In the genomic region with DNA sequence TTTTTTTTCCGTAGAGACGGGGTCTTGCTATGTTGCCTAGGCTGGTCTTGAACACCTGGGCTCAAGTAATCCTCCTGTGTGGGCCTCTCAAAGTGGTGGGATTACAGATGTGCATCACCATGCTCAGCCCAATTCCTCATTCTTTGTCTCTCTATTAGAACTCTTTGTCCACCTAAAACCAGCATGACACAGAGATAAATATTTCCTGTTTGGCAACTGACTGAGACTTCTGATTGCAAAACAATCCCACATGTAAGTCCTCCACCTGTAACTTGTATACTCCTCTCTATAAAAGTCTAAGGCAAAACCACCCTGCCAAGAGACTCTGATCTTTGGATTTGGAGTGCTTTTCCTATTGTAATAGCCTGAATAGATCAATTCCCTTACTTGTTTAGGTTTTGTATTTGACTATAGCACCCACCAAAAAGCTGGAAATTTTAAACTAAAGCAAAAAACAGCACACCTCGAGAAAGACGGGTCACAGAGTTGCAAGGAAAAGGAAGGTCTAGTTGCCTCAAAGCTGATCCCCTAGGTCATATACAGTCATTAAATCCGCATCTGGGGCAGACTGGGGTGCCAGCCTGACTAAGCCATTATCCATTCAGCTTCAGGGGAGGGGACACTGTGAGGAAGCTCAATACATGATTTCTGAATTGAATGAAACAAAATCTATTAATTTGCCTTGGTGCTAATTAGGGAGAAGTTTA, we compare ENCODE assay signal across 12 cellular contexts. TPM values are rescaled to one million over a fixed set of nuclear protein-coding genes. Genes with fewer than 3 reads are reported as not detected.
DNase-seq lines count a peak whose midpoint lies in the region; ATAC-seq and TF ChIP-seq lines count a peak whose summit lies in the region.
"Had no signal": no experiment of that assay in that cellular context is flagged by ENCODE, and none has a peak within 500 bp of the region (broad histone marks: within the 10 kb centered on the region; RNA-seq: fewer than 3 reads in every experiment).

No MANE protein-coding gene starts in this region.

- 71 to 72% methylated on average over 5 of the region's 5 CpGs for WGBS in tibial nerve, 2 donors

- H3K4me3 ChIP-seq in choroid plexus epithelial cell (ENCODE audit: low read depth, low read length), result no peak overlapping the region
- peak overlapping the region; percentile 52 to 53 for H3K4me3 ChIP-seq in neutrophil (ENCODE audit: low read depth in 1 of 2, low read length in 1 of 2)
- no peak overlapping the region for H3K4me3 ChIP-seq in tibial nerve
- H3K4me3 ChIP-seq in Karpas-422 (ENCODE audit: low read length), result no peak overlapping the region

- peak overlapping the region; percentile 89 for H3K27ac ChIP-seq in neutrophil
- no peak overlapping the region for H3K27ac ChIP-seq in tibial nerve
- no peak overlapping the region for H3K27ac ChIP-seq in Karpas-422 (ENCODE audit: low read length)

- DNase-seq in ELR (ENCODE audit: low read depth), result peak; percentile 70
- DNase-seq in NCI-H2029 (lab: John Stamatoyannopoulos, UW), result peak; percentile 19
- peak; percentile 90 for DNase-seq in choroid plexus epithelial cell (ENCODE audit: low read depth)
- no peak for DNase-seq in tibial nerve (ENCODE audit: low spot score in 2 of 2)
- no peak for DNase-seq in Karpas-422
- DNase-seq: activated CD4-positive, alpha-beta T cell treated with anti-CD3 and anti-CD28 coated beads, Interleukin-2, amount 50 U/mL, for 1 hour; DND-41; KG1; midbrain had no signal

- H3K27me3 ChIP-seq in neutrophil (no peaks in the 10 kb centered on the region), tibial nerve (no peaks in the 10 kb centered on the region), Karpas-422 (ENCODE audit: low read length) (no peaks in the 10 kb centered on the region)

- H3K9ac ChIP-seq in Karpas-422 (ENCODE audit: low read length), result no peak overlapping the region

- TF ChIP-seq POLR2A in tibial nerve (IDR thresholded peaks at IDR 0.05), result no peak

- H3K36me3 ChIP-seq in neutrophil (no peaks in the 10 kb centered on the region), tibial nerve (peaks cover 0 to 15% (median 0%) of the 10 kb centered on the region in 3 donors), Karpas-422 (ENCODE audit: insufficient read depth, low read length) (peaks cover 5% of the 10 kb centered on the region; the same call in 1 of the 2 replicates)

- H2AFZ ChIP-seq in Karpas-422 (ENCODE audit: low read length), result no peak overlapping the region

- no peak overlapping the region for H3K4me2 ChIP-seq in Karpas-422 (ENCODE audit: low read depth, low read length, poor library complexity, severe bottlenecking)

- no peaks in the 10 kb centered on the region for H3K79me2 ChIP-seq in Karpas-422 (ENCODE audit: low read length)

- ATAC-seq in GM19463 (IDR thresholded peaks at IDR 0.05; ENCODE audit: unreplicated experiment) (no peak), HG03521 (IDR thresholded peaks at IDR 0.05; ENCODE audit: unreplicated experiment) (no peak)

- no peak for TF ChIP-seq EP300 in tibial nerve (IDR thresholded peaks at IDR 0.05)

- TF ChIP-seq CTCF in choroid plexus epithelial cell (conservative IDR thresholded peaks at IDR 0.05; ENCODE audit: low read depth, low read length) (no peak), neutrophil (IDR thresholded peaks at IDR 0.05) (no peak), tibial nerve (IDR thresholded peaks at IDR 0.05) (no peak)

- peaks cover 60 to 61% of the 10 kb centered on the region in 2 experiments for H3K4me1 ChIP-seq in neutrophil (ENCODE audit: control insufficient read depth in 1 of 2, insufficient read depth in 1 of 2, low read depth in 1 of 2, low read length in 1 of 2)
- peaks cover 0 to 7% (median 0%) of the 10 kb centered on the region in 4 donors for H3K4me1 ChIP-seq in tibial nerve
- H3K4me1 ChIP-seq in Karpas-422 (ENCODE audit: low read length), result no peaks in the 10 kb centered on the region

- no peaks in the 10 kb centered on the region for H3K9me2 ChIP-seq in Karpas-422 (replicated peaks; ENCODE audit: insufficient read depth, low read length)

- no peaks in the 10 kb centered on the region for H3K9me3 ChIP-seq in neutrophil
- no peaks in the 10 kb centered on the region for H3K9me3 ChIP-seq in tibial nerve
- no peaks in the 10 kb centered on the region for H3K9me3 ChIP-seq in Karpas-422 (ENCODE audit: low read length)

- no peaks in the 10 kb centered on the region for H4K20me1 ChIP-seq in Karpas-422 (ENCODE audit: insufficient read depth, low read depth, low read length)

RNA-seq across cellular contexts. Expression of a gene that starts 13.5 kb away (rescaled TPM):
- total RNA-seq in tibial nerve, result 10 to 100 TPM in 1 of 4 donors, 1 to 10 TPM in 3; 7.5 to 11.1 (median 9.9) TPM
- 6.5 and 7.6 TPM in 2 replicates for total RNA-seq in Karpas-422 (2014; rRNA removed; shearing (Covaris generic); ENCODE audit: low replicate concordance)

RNA-seq across cellular contexts. Expression of a gene that starts 45.3 kb away (rescaled TPM):
- total RNA-seq in tibial nerve, result 100 to 1,000 TPM; 282 to 404 (median 349) TPM
- 513 and 558 TPM in 2 replicates for total RNA-seq in Karpas-422 (2014; rRNA removed; shearing (Covaris generic); ENCODE audit: low replicate concordance)

RNA-seq across cellular contexts. Expression of a gene that starts 45.9 kb away (rescaled TPM):
- total RNA-seq in tibial nerve, result 1 to 10 TPM; 1.8 to 5.2 (median 2.6) TPM
- 5.3 and 14.9 TPM in 2 replicates for total RNA-seq in Karpas-422 (2014; rRNA removed; shearing (Covaris generic); ENCODE audit: low replicate concordance)

Comparison
In these comparisons a context has a peak if more than half of its experiments do, and no peak if none do; other contexts are left out.
1. DNase-seq: peak in ELR (single experiment), NCI-H2029 (single experiment) and choroid plexus epithelial cell (single experiment); none in tibial nerve (0 of 2) and Karpas-422 (single experiment).
2. H3K4me3 ChIP-seq: peak in neutrophil (2 of 2); none in choroid plexus epithelial cell (single experiment), tibial nerve (0 of 4) and Karpas-422 (single experiment).